Comparison of ENCODE assay signal across 16 cellular contexts in genomic region chr10:22711373-22711772, GRCh38. TPM values are rescaled to one million over a fixed set of nuclear protein-coding genes. Genes with fewer than 3 reads are reported as not detected.
DNase-seq lines count a peak whose midpoint lies in the region; ATAC-seq and TF ChIP-seq lines count a peak whose summit lies in the region.
"Had no signal": no experiment of that assay in that cellular context is flagged by ENCODE, and none has a peak within 500 bp of the region (broad histone marks: within the 10 kb centered on the region; RNA-seq: fewer than 3 reads in every experiment).

No MANE protein-coding gene starts in this region.

- peaks cover 0 to 24% of the 10 kb centered on the region in 2 donors for H3K4me1 ChIP-seq in ascending aorta

- H3K36me3 Mint-ChIP-seq in HFFc6 (ENCODE audit: low read depth) = no peaks in the 10 kb centered on the region; the same call in 1 of the 2 replicates
- H3K36me3 Mint-ChIP-seq in naive thymus-derived CD8-positive, alpha-beta T cell = peaks cover 0 to 15% (median 5%) of the 10 kb centered on the region in 3 donors

- POLR2A ChIA-PET in naive thymus-derived CD8-positive, alpha-beta T cell (lab: Charles Lee) = interaction anchor here (1.3 to 5.9 kb wide), 4 partner anchors 29 to 61 kb away, joined by 3 to 67 read pairs (median 15); no protein-coding TSS in a partner anchor

- no peaks in the 10 kb centered on the region; the same call in 1 of the 2 replicates for H3K27me3 Mint-ChIP-seq in HFFc6 (ENCODE audit: insufficient read depth)
- no peaks in the 10 kb centered on the region for H3K27me3 Mint-ChIP-seq in naive thymus-derived CD8-positive, alpha-beta T cell

- DNase-seq in DMS 273 (lab: John Stamatoyannopoulos, UW; ENCODE audit: unreplicated experiment) (peak; percentile 21), DMS 273 treated with DMSO at 0.1 percent for 48 hours (lab: John Stamatoyannopoulos, UW) (no peak), HFFc6 (no peak), ascending aorta (ENCODE audit: low spot score in 2 of 2) (no peak), GM13976 (ENCODE audit: low spot score) (no peak)
- DNase-seq in naive thymus-derived CD8-positive, alpha-beta T cell = no peak
- DNase-seq: DMS153; foreskin keratinocyte; islet precursor cell; NCI-H526; nucleus accumbens; stimulated activated naive B cell treated with anti-CD40 and anti-IgM and Interleukin-4, amounts not matched to agents 10 μg/mL and 1 μg/mL and 100 μg/mL, for 72 hours; SW 1271 had no signal

- in situ Hi-C loops in GM13976 (cut with MboI; ENCODE audit: low sequenced_read_pairs, unreplicated experiment) = no loop called here

- peak overlapping the region in 1 of 2 donors; percentile 76 for H3K27ac ChIP-seq in ascending aorta
- H3K27ac ChIP-seq: 22Rv1, foreskin keratinocyte had no signal

- peak overlapping the region; percentile 89 to 96 for H3K4me3 ChIP-seq in ascending aorta

- H3K4me1 Mint-ChIP-seq in HFFc6 (ENCODE audit: low read depth) = peaks cover 33% of the 10 kb centered on the region
- H3K4me1 Mint-ChIP-seq in naive thymus-derived CD8-positive, alpha-beta T cell = peaks cover 36 to 69% (median 63%) of the 10 kb centered on the region in 4 donors

- intact Hi-C loops in ascending aorta (cut with DNase I) = loop anchor here (2.0 to 10.0 kb wide), 12 partner anchors 54 to 1184 kb away; partner anchors contain the start of genes DNAJC1, MSRB2 and SKIDA1

- no peaks in the 10 kb centered on the region for H3K9me3 Mint-ChIP-seq in HFFc6
- no peaks in the 10 kb centered on the region for H3K9me3 Mint-ChIP-seq in naive thymus-derived CD8-positive, alpha-beta T cell

- H3K27me3 ChIP-seq in ascending aorta = no peaks in the 10 kb centered on the region
- H3K27me3 ChIP-seq: foreskin keratinocyte had no signal

- no peak overlapping the region for H3K27ac Mint-ChIP-seq in HFFc6
- peak overlapping the region in 9 of 10 donors; percentile 24 to 96 (median 92) for H3K27ac Mint-ChIP-seq in naive thymus-derived CD8-positive, alpha-beta T cell
- H3K27ac Mint-ChIP-seq: stimulated activated naive B cell treated with anti-CD40 and anti-IgM and Interleukin-4, amounts not matched to agents 10 μg/mL and 1 μg/mL and 100 μg/mL, for 72 hours had no signal

- no peak for TF ChIP-seq CTCF in HFFc6 (IDR thresholded peaks at IDR 0.05)
- no peak for TF ChIP-seq CTCF in ascending aorta (IDR thresholded peaks at IDR 0.05)
- TF ChIP-seq CTCF in GM13976 (IDR thresholded peaks at IDR 0.05; ENCODE audit: borderline replicate concordance, control extremely low read depth, extremely low read depth, insufficient read depth, missing control alignments) = no peak

- no peak for ATAC-seq in naive thymus-derived CD8-positive, alpha-beta T cell
- no peak for ATAC-seq in HG02678 (IDR thresholded peaks at IDR 0.05; ENCODE audit: unreplicated experiment)
- ATAC-seq in HG03442 (IDR thresholded peaks at IDR 0.05; ENCODE audit: unreplicated experiment) = no peak
- ATAC-seq: foreskin keratinocyte; stimulated activated naive B cell treated with anti-CD40 and anti-IgM and Interleukin-4, amounts not matched to agents 10 μg/mL and 1 μg/mL and 100 μg/mL, for 72 hours had no signal

- H3K4me3 Mint-ChIP-seq in HFFc6 = peak overlapping the region; percentile 92; the same call in 1 of the 2 replicates
- peak overlapping the region; percentile 75 to 94 (median 88) for H3K4me3 Mint-ChIP-seq in naive thymus-derived CD8-positive, alpha-beta T cell

- no peaks in the 10 kb centered on the region for H3K36me3 ChIP-seq in ascending aorta

- H3K9me3 ChIP-seq in ascending aorta = no peaks in the 10 kb centered on the region

RNA-seq across cellular contexts. Expression of gene PIP4K2A, which starts 3.0 kb away (rescaled TPM):
- total RNA-seq in HFFc6 (2021; fragmentation: NEBNext Ultra II Directional; extraction: Animal tissue kit (Norgen Biotek cat#: 25700)) = 10 to 100 TPM; 50.1 to 67.9 (median 58.9) TPM
- 34.9 TPM for total RNA-seq in ascending aorta
- total RNA-seq in naive thymus-derived CD8-positive, alpha-beta T cell = 100 to 1,000 TPM; 152 to 169 TPM
- polyA plus RNA-seq in naive thymus-derived CD8-positive, alpha-beta T cell = 10 to 100 TPM; 54.3 to 77.5 (median 59.9) TPM
